Comparison of ENCODE assay signal across 12 cellular contexts in genomic region chr3:8499181-8499611, GRCh38. TPM values are rescaled to one million over a fixed set of nuclear protein-coding genes. Genes with fewer than 3 reads are reported as not detected.
DNase-seq lines count a peak whose midpoint lies in the region; ATAC-seq and TF ChIP-seq lines count a peak whose summit lies in the region.
"Had no signal": no experiment of that assay in that cellular context is flagged by ENCODE, and none has a peak within 500 bp of the region (broad histone marks: within the 10 kb centered on the region; RNA-seq: fewer than 3 reads in every experiment).

No MANE protein-coding gene starts in this region.

- peak in 1 of 2 donors; percentile 83 for DNase-seq in breast epithelium (ENCODE audit: low spot score in 2 of 2)
- no peak for DNase-seq in MCF 10A (ENCODE audit: unreplicated experiment)
- peak; percentile 4 for DNase-seq in cerebellum (ENCODE audit: low spot score)
- no peak for DNase-seq in left lung
- peak; percentile 45 to 53 for DNase-seq in thyroid gland
- no peak for DNase-seq in OCI-M1 (lab: John Stamatoyannopoulos, UW)
- DNase-seq in activated T-cell treated with anti-CD3 and anti-CD28 coated beads, Interleukin-2, amount 50 U/mL, for 4 hours, result no peak
- DNase-seq: HCEC 1CT; stimulated activated CD4-positive, alpha-beta T cell treated with anti-CD3 and anti-CD28 coated beads, Interleukin-15, amount 100 ng/mL, for 24 hours had no signal

- no peak for ATAC-seq in left lung
- ATAC-seq in activated T-cell treated with anti-CD3 and anti-CD28 coated beads, Interleukin-2, amount 50 U/mL, for 4 hours, result no peak
- ATAC-seq in GM18870 (IDR thresholded peaks at IDR 0.05; ENCODE audit: unreplicated experiment), result no peak
- ATAC-seq: A549 had no signal

- H3K9me3 ChIP-seq in breast epithelium (no peaks in the 10 kb centered on the region), left lung (no peaks in the 10 kb centered on the region), thyroid gland (no peaks in the 10 kb centered on the region)
- H3K9me3 ChIP-seq: A549 had no signal

- WGBS in thyroid gland, 2 donors, result 15 to 16% methylated on average over 1 of the region's 1 CpG

- H3K27ac ChIP-seq in breast epithelium (peak overlapping the region; percentile 86 to 93), left lung (peak overlapping the region; percentile 53 to 62), thyroid gland (peak overlapping the region; percentile 65 to 90 (median 87))

- H3K4me1 Mint-ChIP-seq in MCF 10A (ENCODE audit: insufficient read depth, unreplicated experiment), result peaks cover 8% of the 10 kb centered on the region
- H3K4me1 Mint-ChIP-seq in activated T-cell treated with anti-CD3 and anti-CD28 coated beads, Interleukin-2, amount 50 U/mL, for 4 hours (ENCODE audit: low read depth), result peaks cover 22% of the 10 kb centered on the region

- TF ChIP-seq CTCF in breast epithelium (IDR thresholded peaks at IDR 0.05) (no peak), MCF 10A (IDR thresholded peaks at IDR 0.05; ENCODE audit: unreplicated experiment) (no peak), left lung (IDR thresholded peaks at IDR 0.05) (no peak), thyroid gland (IDR thresholded peaks at IDR 0.05) (no peak)

- no peak overlapping the region for H3K4me3 Mint-ChIP-seq in MCF 10A (ENCODE audit: unreplicated experiment)
- no peak overlapping the region for H3K4me3 Mint-ChIP-seq in activated T-cell treated with anti-CD3 and anti-CD28 coated beads, Interleukin-2, amount 50 U/mL, for 4 hours
- H3K4me3 Mint-ChIP-seq: IgD-negative memory B cell had no signal

- H3K36me3 ChIP-seq in breast epithelium (no peaks in the 10 kb centered on the region), left lung (no peaks in the 10 kb centered on the region), thyroid gland (no peaks in the 10 kb centered on the region)

- H3K4me1 ChIP-seq in breast epithelium, result peaks cover 4 to 9% of the 10 kb centered on the region in 2 donors
- H3K4me1 ChIP-seq in left lung, result peaks cover 8 to 14% of the 10 kb centered on the region in 2 donors
- peaks cover 14 to 23% of the 10 kb centered on the region in 2 donors for H3K4me1 ChIP-seq in thyroid gland

- TF ChIP-seq POLR2A in breast epithelium (IDR thresholded peaks at IDR 0.05) (no peak), thyroid gland (IDR thresholded peaks at IDR 0.05) (peak in 1 of 2 donors; percentile 37)

- H3K27ac Mint-ChIP-seq in MCF 10A (ENCODE audit: low read depth, unreplicated experiment), result no peak overlapping the region
- H3K27ac Mint-ChIP-seq: IgD-negative memory B cell had no signal

- intact Hi-C loops in breast epithelium (cut with DNase I; ENCODE audit: low total_unique reads), result no loop called here
- intact Hi-C loops in MCF 10A (cut with micrococcal nuclease), result no loop called here
- intact Hi-C loops in left lung (cut with DNase I), result no loop called here
- intact Hi-C loops in thyroid gland (cut with DNase I), result no loop called here

- H3K27me3 ChIP-seq in breast epithelium (no peaks in the 10 kb centered on the region), left lung (peaks cover 0 to 10% of the 10 kb centered on the region in 2 donors), thyroid gland (no peaks in the 10 kb centered on the region)

- POLR2A ChIA-PET in MCF 10A (lab: Yijun Ruan, JAX), result interaction anchor here (0.6 kb wide), 1 partner anchor 62 kb away, joined by 4 read pairs; no protein-coding TSS in a partner anchor

- H3K4me3 ChIP-seq in breast epithelium, result no peak overlapping the region
- no peak overlapping the region for H3K4me3 ChIP-seq in left lung
- H3K4me3 ChIP-seq in thyroid gland (replicated peaks in 1 of 3), result no peak overlapping the region
- H3K4me3 ChIP-seq: A549 had no signal

- BruUV-seq in MCF 10A (replicated peaks; lab: Mats Ljungman, UMichigan), result no TSS peak

- CTCF ChIA-PET in MCF 10A (lab: Yijun Ruan, JAX), result no interaction called here

- no peaks in the 10 kb centered on the region for H3K36me3 Mint-ChIP-seq in MCF 10A (ENCODE audit: insufficient read depth, unreplicated experiment)
- no peaks in the 10 kb centered on the region for H3K36me3 Mint-ChIP-seq in activated T-cell treated with anti-CD3 and anti-CD28 coated beads, Interleukin-2, amount 50 U/mL, for 4 hours (ENCODE audit: insufficient read depth)

- no peaks in the 10 kb centered on the region for H3K27me3 Mint-ChIP-seq in MCF 10A (ENCODE audit: insufficient read depth, unreplicated experiment)
- H3K27me3 Mint-ChIP-seq in activated T-cell treated with anti-CD3 and anti-CD28 coated beads, Interleukin-2, amount 50 U/mL, for 4 hours (ENCODE audit: low read depth), result peaks cover 21% of the 10 kb centered on the region

- no peaks in the 10 kb centered on the region for H3K9me3 Mint-ChIP-seq in MCF 10A (ENCODE audit: unreplicated experiment)
- H3K9me3 Mint-ChIP-seq in activated T-cell treated with anti-CD3 and anti-CD28 coated beads, Interleukin-2, amount 50 U/mL, for 4 hours, result no peaks in the 10 kb centered on the region
- H3K9me3 Mint-ChIP-seq: IgD-negative memory B cell had no signal

RNA-seq across cellular contexts. Expression of gene LMCD1, which starts 2.4 kb away (rescaled TPM):
- total RNA-seq in breast epithelium (100 to 1,000 TPM in 2 of 3 donors, 10 to 100 TPM in 1; 53.0 to 228 (median 105) TPM), MCF 10A (2022) (0.63 and 0.83 TPM in 2 replicates), cerebellum (3.4 TPM), left lung (10 to 100 TPM; 69.6 to 84.8 TPM), thyroid gland (10 to 100 TPM; 13.9 to 64.6 (median 25.6) TPM)
- total RNA-seq in activated T-cell treated with anti-CD3 and anti-CD28 coated beads, Interleukin-2, amount 50 U/mL, for 4 hours, result 1 to 10 TPM in 1 of 3 donors, under 1 TPM in 2; 0.74 to 1.8 (median 0.76) TPM

Comparison
In these comparisons a context has a peak if more than half of its experiments do, and no peak if none do; other contexts are left out.
1. DNase-seq: peak in cerebellum (single experiment) and thyroid gland (2 of 2); none in MCF 10A (single experiment), left lung (0 of 2), OCI-M1 (single experiment) and activated T-cell treated with anti-CD3 and anti-CD28 coated beads, Interleukin-2, amount 50 U/mL, for 4 hours (single experiment).
2. Peak in every context shown above with its lines, with median percentiles within 50 percentile points of each other: H3K27ac ChIP-seq.